8 cellular contexts compared by ENCODE assay signal in genomic region chr5:10724799-10725507, GRCh38. TPM values are rescaled to one million over a fixed set of nuclear protein-coding genes. Genes with fewer than 3 reads are reported as not detected.
A peak's percentile ranks its signal among the peaks of the same experiment; 100 is the strongest.
DNase-seq lines count a peak whose midpoint lies in the region; ATAC-seq and TF ChIP-seq lines count a peak whose summit lies in the region.

No MANE protein-coding gene starts in this region.

- H3K36me3 ChIP-seq in HEK293 (ENCODE audit: control insufficient read depth in 2 of 2, insufficient read depth in 1 of 2, low read length in 2 of 2) (peaks cover 0 to 6% of the 10 kb centered on the region in 2 experiments; a peak in 1 of 3 replicates), WERI-Rb-1 (peaks cover 26% of the 10 kb centered on the region), heart left ventricle (peaks cover 0 to 6% (median 0%) of the 10 kb centered on the region in 9 donors), spleen (peaks cover 0 to 48% (median 0%) of the 10 kb centered on the region in 6 donors), Caco-2 (ENCODE audit: control insufficient read depth, insufficient read depth, low read length) (peaks cover 1% of the 10 kb centered on the region)

- BruUV-seq in Caco-2 (replicated peaks; lab: Mats Ljungman, UMichigan): no TSS peak

- peak; percentile 42 for DNase-seq in WERI-Rb-1
- peak; percentile 72 to 85 (median 76) for DNase-seq in heart left ventricle
- no peak for DNase-seq in spleen
- no peak for DNase-seq in inferior parietal cortex (ENCODE audit: extremely low spot score)
- no peak for DNase-seq in activated CD4-positive, alpha-beta T cell treated with anti-CD3 and anti-CD28 coated beads, Interleukin-2, amount 10 ng/mL, durations not matched to agents 24 days and 14 days
- DNase-seq in Caco-2: no peak

- CTCF ChIA-PET in HEK293 (lab: Yijun Ruan, JAX) (interaction anchor here (0.9 to 1.1 kb wide), 4 partner anchors 22 to 34 kb away, joined by 3 to 4 read pairs (median 4); no protein-coding TSS in a partner anchor), Caco-2 (lab: Charles Lee) (no interaction called here)

- H3K4me3 Mint-ChIP-seq in activated CD4-positive, alpha-beta T cell treated with anti-CD3 and anti-CD28 coated beads, Interleukin-2, amount 10 ng/mL, durations not matched to agents 24 days and 14 days: no peak overlapping the region
- H3K4me3 Mint-ChIP-seq in Caco-2 (ENCODE audit: unreplicated experiment): no peak overlapping the region

- H3K27ac ChIP-seq in HEK293 (ENCODE audit: extremely low read depth, low read depth, low read length) (no peak overlapping the region), WERI-Rb-1 (no peak overlapping the region), heart left ventricle (peak overlapping the region; percentile 63 to 88 (median 80)), spleen (peak overlapping the region in 6 of 8 donors; percentile 19 to 71 (median 58))

- ATAC-seq in heart left ventricle (peak; percentile 72 to 92 (median 88)), HG03025 (IDR thresholded peaks at IDR 0.05; ENCODE audit: low FRiP score, unreplicated experiment) (no peak)

- POLR2A ChIA-PET in HEK293 (lab: Yijun Ruan, JAX): no interaction called here
- POLR2A ChIA-PET in Caco-2 (lab: Charles Lee): no interaction called here

- H3K27me3 Mint-ChIP-seq in activated CD4-positive, alpha-beta T cell treated with anti-CD3 and anti-CD28 coated beads, Interleukin-2, amount 10 ng/mL, durations not matched to agents 24 days and 14 days: no peaks in the 10 kb centered on the region
- no peaks in the 10 kb centered on the region for H3K27me3 Mint-ChIP-seq in Caco-2 (ENCODE audit: insufficient read depth, unreplicated experiment)

- no peak overlapping the region for H3K27ac Mint-ChIP-seq in activated CD4-positive, alpha-beta T cell treated with anti-CD3 and anti-CD28 coated beads, Interleukin-2, amount 10 ng/mL, durations not matched to agents 24 days and 14 days
- no peak overlapping the region for H3K27ac Mint-ChIP-seq in Caco-2 (ENCODE audit: unreplicated experiment)

- H3K4me3 ChIP-seq in HEK293 (ENCODE audit: low read depth, low read length) (no peak overlapping the region), WERI-Rb-1 (ENCODE audit: low read depth, low read length) (no peak overlapping the region), heart left ventricle (peak overlapping the region in 7 of 12 donors; percentile 8 to 29 (median 21)), spleen (no peak overlapping the region), Caco-2 (ENCODE audit: low read depth, low read length) (no peak overlapping the region)

- TF ChIP-seq POLR2A in heart left ventricle (IDR thresholded peaks at IDR 0.05) (no peak), spleen (IDR thresholded peaks at IDR 0.05) (no peak)

- no peak for TF ChIP-seq CTCF in HEK293 (tag by site-specific recombination; IDR thresholded peaks at IDR 0.05)
- TF ChIP-seq CTCF in WERI-Rb-1 (IDR thresholded peaks at IDR 0.05; ENCODE audit: low read depth, low read length): peak; percentile 49
- peak in 10 of 12 donors; percentile 13 to 62 (median 41) for TF ChIP-seq CTCF in heart left ventricle (IDR thresholded peaks at IDR 0.05)
- no peak for TF ChIP-seq CTCF in spleen (IDR thresholded peaks at IDR 0.05 in 8 of 11, conservative IDR thresholded peaks at IDR 0.05 in 3 of 11)
- no peak for TF ChIP-seq CTCF in Caco-2 (IDR thresholded peaks at IDR 0.05; ENCODE audit: insufficient read depth in 1 of 2, low read depth in 1 of 2, low read length in 1 of 2, severe bottlenecking in 1 of 2, unreplicated experiment in 1 of 2)

- H3K4me1 ChIP-seq in HEK293 (ENCODE audit: control insufficient read depth, insufficient read depth, low read length) (no peaks in the 10 kb centered on the region), heart left ventricle (peaks cover 0 to 53% (median 29%) of the 10 kb centered on the region in 12 donors), spleen (peaks cover 4 to 25% (median 15%) of the 10 kb centered on the region in 6 donors), Caco-2 (no peaks in the 10 kb centered on the region)

- intact Hi-C loops in heart left ventricle (cut with DNase I): loop anchor here in 2 of 10 donors (2.0 kb wide), 1 partner anchor 36 kb away; the partner anchor contains the start of gene DAP (in 2 of the 2)
- intact Hi-C loops in spleen (cut with DNase I; ENCODE audit: low total_unique reads): no loop called here
- intact Hi-C loops in activated CD4-positive, alpha-beta T cell treated with anti-CD3 and anti-CD28 coated beads, Interleukin-2, amount 10 ng/mL, durations not matched to agents 24 days and 14 days (cut with micrococcal nuclease): no loop called here
- intact Hi-C loops in Caco-2 (cut with micrococcal nuclease; ENCODE audit: unreplicated experiment): no loop called here

- WGBS in heart left ventricle, 4 donors: 39 to 75% (median 53%) methylated on average over 11 to 16 of the region's 16 CpGs
- WGBS in spleen, 5 donors: 80 to 90% (median 83%) methylated on average over 16 of the region's 16 CpGs

- peaks cover 25% of the 10 kb centered on the region for H3K36me3 Mint-ChIP-seq in activated CD4-positive, alpha-beta T cell treated with anti-CD3 and anti-CD28 coated beads, Interleukin-2, amount 10 ng/mL, durations not matched to agents 24 days and 14 days (ENCODE audit: low read depth)
- H3K36me3 Mint-ChIP-seq in Caco-2 (ENCODE audit: insufficient read depth, unreplicated experiment): peaks cover 5% of the 10 kb centered on the region

- H3K9me3 ChIP-seq in HEK293 (ENCODE audit: control insufficient read depth, insufficient read depth, low read depth, low read length) (no peaks in the 10 kb centered on the region), WERI-Rb-1 (ENCODE audit: severe bottlenecking) (no peaks in the 10 kb centered on the region), heart left ventricle (no peaks in the 10 kb centered on the region), spleen (no peaks in the 10 kb centered on the region), Caco-2 (no peaks in the 10 kb centered on the region)

- H3K4me1 Mint-ChIP-seq in activated CD4-positive, alpha-beta T cell treated with anti-CD3 and anti-CD28 coated beads, Interleukin-2, amount 10 ng/mL, durations not matched to agents 24 days and 14 days: peaks cover 16% of the 10 kb centered on the region
- H3K4me1 Mint-ChIP-seq in Caco-2 (ENCODE audit: low read depth, unreplicated experiment): peaks cover 6% of the 10 kb centered on the region

- H3K27me3 ChIP-seq in WERI-Rb-1 (ENCODE audit: insufficient read depth, low read depth, severe bottlenecking) (no peaks in the 10 kb centered on the region), heart left ventricle (no peaks in the 10 kb centered on the region), spleen (replicated peaks in 1 of 7) (no peaks in the 10 kb centered on the region), Caco-2 (replicated peaks; ENCODE audit: control insufficient read depth, insufficient read depth, low read length) (no peaks in the 10 kb centered on the region)

- peaks cover 3% of the 10 kb centered on the region for H3K9me3 Mint-ChIP-seq in activated CD4-positive, alpha-beta T cell treated with anti-CD3 and anti-CD28 coated beads, Interleukin-2, amount 10 ng/mL, durations not matched to agents 24 days and 14 days
- H3K9me3 Mint-ChIP-seq in Caco-2 (ENCODE audit: unreplicated experiment): no peaks in the 10 kb centered on the region

TF ChIP-seq in HEK293, 187 proteins besides CTCF, POLR2A, EP300 and RAD21:
- TF ChIP-seq ZNF529 (tag by site-specific recombination; IDR thresholded peaks at IDR 0.05; ENCODE audit: insufficient replicate concordance): no peak
- TF ChIP-seq ZNF629 (tag by site-specific recombination; IDR thresholded peaks at IDR 0.05): 0 out of 2 replicates have a peak, but pooled peaks have one; percentile 31
- TF ChIP-seq ZNF184 (tag by site-specific recombination; IDR thresholded peaks at IDR 0.05): no peak
- 0 out of 2 replicates have a peak, but pooled peaks have one; percentile 25 for TF ChIP-seq KLF17 (tag by site-specific recombination; IDR thresholded peaks at IDR 0.05)
- TF ChIP-seq ZNF174 (tag by site-specific recombination; IDR thresholded peaks at IDR 0.05): no peak

RNA-seq across cellular contexts. Expression of gene DAP, which starts 36.1 kb away (rescaled TPM):
- total RNA-seq in heart left ventricle (10 to 100 TPM; 24.3 to 61.6 (median 28.5) TPM), spleen (100 to 1,000 TPM in 1 of 7 donors, 10 to 100 TPM in 6; 57.7 to 111 (median 71.1) TPM), Caco-2 (2022) (74.7 and 77.6 TPM in 2 replicates)
- polyA plus RNA-seq in heart left ventricle (10 to 100 TPM; 13.8 to 45.8 TPM), spleen (10 to 100 TPM; 29.4 to 56.3 (median 37.6) TPM)
- total RNA-seq in activated CD4-positive, alpha-beta T cell treated with anti-CD3 and anti-CD28 coated beads, Interleukin-2, amount 10 ng/mL, durations not matched to agents 24 days and 14 days: 54.5 and 54.9 TPM in 2 replicates

Comparison
In these comparisons a context has a peak if more than half of its experiments do, and no peak if none do; other contexts are left out.
1. H3K27ac ChIP-seq: peak in heart left ventricle (12 of 12) and spleen (6 of 8); none in HEK293 (single experiment) and WERI-Rb-1 (single experiment).
2. H3K4me3 ChIP-seq: peak in heart left ventricle (7 of 12); none in HEK293 (single experiment), WERI-Rb-1 (single experiment), spleen (0 of 8) and Caco-2 (single experiment).
3. CTCF ChIP-seq: peak in WERI-Rb-1 (single experiment) and heart left ventricle (10 of 12); none in HEK293 (single experiment), spleen (0 of 11) and Caco-2 (0 of 2).
4. DNase-seq: peak in WERI-Rb-1 (single experiment) and heart left ventricle (5 of 5); none in spleen (single experiment), inferior parietal cortex (single experiment), activated CD4-positive, alpha-beta T cell treated with anti-CD3 and anti-CD28 coated beads, Interleukin-2, amount 10 ng/mL, durations not matched to agents 24 days and 14 days (single experiment) and Caco-2 (0 of 2).